ENCODE assay signal across 7 cellular contexts in the genomic region with DNA sequence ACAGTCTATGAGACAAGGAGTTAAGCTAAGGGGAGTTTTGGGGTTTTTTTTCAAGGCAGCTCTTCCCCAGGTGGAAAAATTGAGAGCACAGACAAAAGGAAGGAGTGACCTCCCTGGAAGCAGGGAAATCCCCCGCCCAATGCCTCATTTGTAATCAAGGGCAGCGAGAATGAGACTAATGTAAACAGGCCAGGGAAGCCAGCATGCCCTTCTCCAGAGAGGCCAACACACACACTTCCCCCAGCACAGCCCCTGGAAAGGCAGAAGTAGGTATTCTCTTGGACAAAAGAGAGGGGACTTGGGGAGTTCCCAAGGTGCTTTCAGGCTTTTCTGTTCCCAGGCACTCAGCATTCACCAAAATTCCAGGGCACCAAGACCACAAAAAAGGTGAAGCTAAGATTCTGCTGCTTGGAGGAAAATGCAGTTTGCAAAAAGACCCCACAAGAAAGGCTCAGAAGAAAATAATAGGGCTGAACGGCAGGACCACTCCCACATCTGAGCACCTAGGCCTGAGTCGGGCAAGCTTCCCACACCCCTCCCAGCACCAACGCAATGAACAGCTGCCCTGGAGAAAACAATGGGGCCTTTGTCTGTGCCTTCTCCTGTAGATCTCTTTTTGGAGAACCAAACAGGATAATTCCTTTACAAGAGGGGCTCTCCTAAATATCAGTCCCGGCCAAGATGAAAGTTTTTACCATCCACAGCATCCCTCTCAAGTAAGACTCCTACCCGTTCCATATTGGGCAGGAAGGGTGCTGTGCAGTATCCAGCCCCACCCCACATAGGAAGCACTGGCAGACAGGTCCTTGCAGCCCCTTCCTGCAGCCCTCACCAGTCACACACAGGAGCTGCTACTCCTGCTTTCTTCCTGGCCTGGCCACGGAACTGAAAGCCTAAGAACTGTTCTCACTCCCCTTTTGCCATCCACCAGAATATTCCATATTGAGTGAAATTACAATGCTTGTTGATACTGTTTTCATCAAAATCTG.
A peak's percentile ranks its signal among the peaks of the same experiment; 100 is the strongest.
DNase-seq lines count a peak whose midpoint lies in the region; ATAC-seq and TF ChIP-seq lines count a peak whose summit lies in the region.

No MANE protein-coding gene starts in this region.

- in situ Hi-C loops in GM13977 (cut with MboI; ENCODE audit: low pct_unique_long_range_greater_than_20kb, low sequenced_read_pairs, unreplicated experiment): no loop called here

- H3K27me3 Mint-ChIP-seq in HFFc6 (ENCODE audit: insufficient read depth): no peaks in the 10 kb centered on the region; the same call in 1 of the 2 replicates

- no peak for DNase-seq in HFFc6
- DNase-seq in SW480 (ENCODE audit: low spot score): peak; percentile 81
- peak; percentile 50 for DNase-seq in iPS-NIHi7 (ENCODE audit: extremely low spot score)
- peak; percentile 33 for DNase-seq in stimulated activated CD4-positive, alpha-beta T cell treated with anti-CD3 and anti-CD28 coated beads, Interleukin-4, amount 100 ng/mL, for 24 hours
- no peak for DNase-seq in GM03348 (ENCODE audit: low spot score)
- no peak for DNase-seq in GM13977 (ENCODE audit: low spot score)

- no peak for ATAC-seq in HG03457 (IDR thresholded peaks at IDR 0.05; ENCODE audit: unreplicated experiment)

- peak overlapping the region; percentile 58 for H3K27ac Mint-ChIP-seq in HFFc6

- no peak for TF ChIP-seq CTCF in HFFc6 (IDR thresholded peaks at IDR 0.05)
- TF ChIP-seq CTCF in GM13977 (IDR thresholded peaks at IDR 0.05; ENCODE audit: extremely low read depth, insufficient read depth, missing control alignments): no peak

- no peak overlapping the region for H3K4me3 Mint-ChIP-seq in HFFc6

- no peaks in the 10 kb centered on the region for H3K9me3 Mint-ChIP-seq in HFFc6

- peaks cover 62% of the 10 kb centered on the region for H3K4me1 Mint-ChIP-seq in HFFc6 (ENCODE audit: low read depth)

- peaks cover 4% of the 10 kb centered on the region; the same call in 1 of the 2 replicates for H3K36me3 Mint-ChIP-seq in HFFc6 (ENCODE audit: low read depth)

Comparison
In these comparisons a context has a peak if more than half of its experiments do, and no peak if none do; other contexts are left out.
1. DNase-seq: peak in SW480 (single experiment), iPS-NIHi7 (single experiment) and stimulated activated CD4-positive, alpha-beta T cell treated with anti-CD3 and anti-CD28 coated beads, Interleukin-4, amount 100 ng/mL, for 24 hours (single experiment); none in HFFc6 (single experiment), GM03348 (single experiment) and GM13977 (single experiment).